24 cellular contexts compared by ENCODE assay signal in genomic region chrX:54922547-54922946, GRCh38. TPM values are rescaled to one million over a fixed set of nuclear protein-coding genes. Genes with fewer than 3 reads are reported as not detected.
A peak's percentile ranks its signal among the peaks of the same experiment; 100 is the strongest.
DNase-seq lines count a peak whose midpoint lies in the region; ATAC-seq and TF ChIP-seq lines count a peak whose summit lies in the region.
"Had no signal": no experiment of that assay in that cellular context is flagged by ENCODE, and none has a peak within 500 bp of the region (broad histone marks: within the 10 kb centered on the region; RNA-seq: fewer than 3 reads in every experiment).

No MANE protein-coding gene starts in this region.

- ATAC-seq in memory B cell (ENCODE audit: low read depth): no peak
- ATAC-seq in HG03159 (IDR thresholded peaks at IDR 0.05; ENCODE audit: unreplicated experiment): no peak
- no peak for ATAC-seq in GM19023 (IDR thresholded peaks at IDR 0.05; ENCODE audit: unreplicated experiment)
- ATAC-seq: activated naive CD8-positive, alpha-beta T cell treated with anti-CD3 and anti-CD28 coated beads, Interleukin-2, amount 50 U/mL, for 24 hours; body of pancreas; Panc1 had no signal

- no peaks in the 10 kb centered on the region for H3K9me3 ChIP-seq in MM.1S (replicated peaks; ENCODE audit: insufficient read depth, low read length)
- H3K9me3 ChIP-seq: body of pancreas, right lobe of liver, tibial artery had no signal

- no peak overlapping the region for H3K4me2 ChIP-seq in MM.1S (ENCODE audit: low read depth, low read length)

- in situ Hi-C loops in GM13977 (cut with MboI; ENCODE audit: low pct_unique_long_range_greater_than_20kb, low sequenced_read_pairs, unreplicated experiment): no loop called here

- no peak for TF ChIP-seq CTCF in GM13977 (IDR thresholded peaks at IDR 0.05; ENCODE audit: extremely low read depth, insufficient read depth, missing control alignments)
- no peak for TF ChIP-seq CTCF in MM.1S (IDR thresholded peaks at IDR 0.05; ENCODE audit: low read length)

- no peaks in the 10 kb centered on the region for H3K9me2 ChIP-seq in MM.1S (replicated peaks; ENCODE audit: insufficient read depth, low read length)

- H3K36me3 Mint-ChIP-seq in memory B cell: no peaks in the 10 kb centered on the region
- H3K36me3 Mint-ChIP-seq: activated CD8-positive, alpha-beta memory T cell treated with anti-CD3 and anti-CD28 coated beads, Interleukin-2, amount 10 ng/mL, durations not matched to agents 7 days and 5 days; CD4-positive, CD25-positive, alpha-beta regulatory T cell; IgD-negative memory B cell had no signal

- no peaks in the 10 kb centered on the region for H3K36me3 ChIP-seq in MM.1S (replicated peaks; ENCODE audit: insufficient read depth, low read length)
- H3K36me3 ChIP-seq: right lobe of liver had no signal

- DNase-seq in GM13977 (ENCODE audit: low spot score) (peak; percentile 2), MM.1S (no peak), memory B cell (ENCODE audit: low spot score in 2 of 2) (no peak), posterior vena cava (ENCODE audit: low spot score) (peak; percentile 40), NCI-H2196 treated with DMSO at 0.1 percent for 48 hours (lab: John Stamatoyannopoulos, UW; ENCODE audit: unreplicated experiment) (no peak)
- DNase-seq: activated CD8-positive, alpha-beta memory T cell treated with anti-CD3 and anti-CD28 coated beads, Interleukin-2, amount 10 ng/mL, durations not matched to agents 7 days and 5 days; activated naive CD8-positive, alpha-beta T cell treated with anti-CD3 and anti-CD28 coated beads, Interleukin-2, amount 50 U/mL, for 24 hours; body of pancreas; CD4-positive, CD25-positive, alpha-beta regulatory T cell; DMS 273 treated with DMSO at 0.1 percent for 48 hours; HCEC 1CT; head of caudate nucleus; mammary epithelial cell; NK-92 treated with Interleukin-12 subunit alpha and Interleukin-12 subunit beta, amount 100 ng/mL, for 24 hours; right lobe of liver; SIG-M5; stimulated activated CD4-positive, alpha-beta T cell treated with anti-CD3 and anti-CD28 coated beads, Interleukin-15, amount 100 ng/mL, for 24 hours; stomach; tibial artery had no signal

- H3K27ac Mint-ChIP-seq in memory B cell: no peak overlapping the region
- H3K27ac Mint-ChIP-seq: activated CD8-positive, alpha-beta memory T cell treated with anti-CD3 and anti-CD28 coated beads, Interleukin-2, amount 10 ng/mL, durations not matched to agents 7 days and 5 days; activated naive CD8-positive, alpha-beta T cell treated with anti-CD3 and anti-CD28 coated beads, Interleukin-2, amount 50 U/mL, for 24 hours; activated T-helper 1 cell treated with anti-CD3 and anti-CD28 coated beads, Interleukin-12 subunit alpha, Interleukin-12 subunit beta, Interleukin-2, Interleukin-4 antibody, amounts not matched to agents 30 ng/mL and 10 ng/mL and 1 ng/mL, durations not matched to agents 14 hours and 24 hours and 36 hours had no signal

- H3K4me1 ChIP-seq in MM.1S (ENCODE audit: low read length): peaks cover 3% of the 10 kb centered on the region; the same call in 1 of the 2 replicates
- H3K4me1 ChIP-seq: body of pancreas, right lobe of liver, stomach had no signal

- H3K9me3 Mint-ChIP-seq in memory B cell: no peaks in the 10 kb centered on the region
- H3K9me3 Mint-ChIP-seq: activated naive CD8-positive, alpha-beta T cell treated with anti-CD3 and anti-CD28 coated beads, Interleukin-2, amount 50 U/mL, for 24 hours; activated T-helper 1 cell treated with anti-CD3 and anti-CD28 coated beads, Interleukin-12 subunit alpha, Interleukin-12 subunit beta, Interleukin-2, Interleukin-4 antibody, amounts not matched to agents 30 ng/mL and 10 ng/mL and 1 ng/mL, durations not matched to agents 14 hours and 24 hours and 36 hours; IgD-negative memory B cell had no signal

- peaks cover 5% of the 10 kb centered on the region for H3K27me3 Mint-ChIP-seq in memory B cell
- H3K27me3 Mint-ChIP-seq: activated CD8-positive, alpha-beta memory T cell treated with anti-CD3 and anti-CD28 coated beads, Interleukin-2, amount 10 ng/mL, durations not matched to agents 7 days and 5 days; CD4-positive, CD25-positive, alpha-beta regulatory T cell; IgD-negative memory B cell had no signal

- H2AFZ ChIP-seq in MM.1S (ENCODE audit: low read length): peak overlapping the region; percentile 93

- no peak overlapping the region for H3K27ac ChIP-seq in MM.1S (ENCODE audit: low read length)
- H3K27ac ChIP-seq: body of pancreas, right lobe of liver had no signal

- no peaks in the 10 kb centered on the region for H3F3A ChIP-seq in MM.1S (ENCODE audit: insufficient read depth, low read length)

- peaks cover 18% of the 10 kb centered on the region for H3K4me1 Mint-ChIP-seq in memory B cell

- intact Hi-C loops in posterior vena cava (cut with DNase I): no loop called here

- peak overlapping the region; percentile 94 for H3K4me3 Mint-ChIP-seq in memory B cell

- no peaks in the 10 kb centered on the region for H3K79me2 ChIP-seq in MM.1S (ENCODE audit: low read length)

- H3K4me3 ChIP-seq in MM.1S (ENCODE audit: low read length): no peak overlapping the region
- H3K4me3 ChIP-seq: body of pancreas, right lobe of liver had no signal

- no peaks in the 10 kb centered on the region for H3K27me3 ChIP-seq in MM.1S (replicated peaks; ENCODE audit: insufficient read depth, low read length)
- H3K27me3 ChIP-seq: body of pancreas, tibial artery had no signal

- H3K9ac ChIP-seq in MM.1S (ENCODE audit: low read length): no peak overlapping the region

- H4K20me1 ChIP-seq in MM.1S (ENCODE audit: insufficient read depth, low read length): no peaks in the 10 kb centered on the region

RNA-seq across cellular contexts. Expression of gene TRO, which starts 1.9 kb away (rescaled TPM):
- 1 to 10 TPM; 6.7 to 7.7 TPM for total RNA-seq in posterior vena cava

Comparison
In these comparisons a context has a peak if more than half of its experiments do, and no peak if none do; other contexts are left out.
1. DNase-seq: peak in GM13977 (single experiment) and posterior vena cava (single experiment); none in MM.1S (single experiment), memory B cell (0 of 2) and NCI-H2196 treated with DMSO at 0.1 percent for 48 hours (single experiment).